In genomic region chr9:109166771-109167601, GRCh38 we compare ENCODE assay signal across 10 cellular contexts. TPM values are rescaled to one million over a fixed set of nuclear protein-coding genes. Genes with fewer than 3 reads are reported as not detected.
DNase-seq lines count a peak whose midpoint lies in the region; ATAC-seq and TF ChIP-seq lines count a peak whose summit lies in the region.
"Had no signal": no experiment of that assay in that cellular context is flagged by ENCODE, and none has a peak within 500 bp of the region (broad histone marks: within the 10 kb centered on the region; RNA-seq: fewer than 3 reads in every experiment).

Gene FRRS1L, minus strand, starts transcription at chr9:109167249. Its CDS starts 111 bp downstream, at chr9:109167138.

- CTCF ChIA-PET in activated CD4-positive, alpha-beta T cell treated with anti-CD3 and anti-CD28 coated beads for 36 hours (lab: Charles Lee) = no interaction called here

- no peaks in the 10 kb centered on the region for H3K36me3 Mint-ChIP-seq in activated CD4-positive, alpha-beta T cell treated with anti-CD3 and anti-CD28 coated beads for 36 hours (ENCODE audit: low read depth)

- WGBS in testis, 2 donors = 2 to 5% methylated on average over 31 to 49 of the region's 86 CpGs

- TF ChIP-seq CTCF in brain microvascular endothelial cell (IDR thresholded peaks at IDR 0.05; ENCODE audit: low read depth, low read length, missing control alignments) (no peak), testis (IDR thresholded peaks at IDR 0.05) (no peak)

- no peak within 1 kb of the TSS for H3K27ac Mint-ChIP-seq in activated CD4-positive, alpha-beta T cell treated with anti-CD3 and anti-CD28 coated beads for 36 hours

- H3K4me3 Mint-ChIP-seq in activated CD4-positive, alpha-beta T cell treated with anti-CD3 and anti-CD28 coated beads for 36 hours = peak within 1 kb of the TSS; percentile 48

- no peak for ATAC-seq in activated CD4-positive, alpha-beta T cell treated with anti-CD3 and anti-CD28 coated beads for 36 hours
- ATAC-seq: HCT116 had no signal

- H3K27me3 Mint-ChIP-seq in activated CD4-positive, alpha-beta T cell treated with anti-CD3 and anti-CD28 coated beads for 36 hours = peaks cover 53% of the 10 kb centered on the region

- peak; percentile 16 for DNase-seq in activated CD4-positive, alpha-beta T cell treated with anti-CD3 and anti-CD28 coated beads for 36 hours
- no peak for DNase-seq in activated CD4-positive, alpha-beta T cell treated with anti-CD3 and anti-CD28 coated beads for 4 hours
- no peak for DNase-seq in brain microvascular endothelial cell
- DNase-seq in medulla oblongata (ENCODE audit: extremely low spot score) = peak; percentile 14
- DNase-seq in testis = peak; percentile 45
- no peak for DNase-seq in SIG-M5 treated with dmso at 0.1 percent for 504 hours (lab: John Stamatoyannopoulos, UW; ENCODE audit: unreplicated experiment)
- no peak for DNase-seq in NCI-H526 treated with DMSO at 0.1 percent for 48 hours (lab: John Stamatoyannopoulos, UW)
- no peak for DNase-seq in activated CD4-positive, alpha-beta T cell treated with anti-CD3 and anti-CD28 coated beads, Interleukin-2, amount 50 U/mL, for 1 hour

- H3K27me3 ChIP-seq in brain microvascular endothelial cell (replicated peaks) = peaks cover 8% of the 10 kb centered on the region
- H3K27me3 ChIP-seq in testis = no peaks in the 10 kb centered on the region

- no peaks in the 10 kb centered on the region for H3K9me3 ChIP-seq in testis

- H3K9me3 Mint-ChIP-seq in activated CD4-positive, alpha-beta T cell treated with anti-CD3 and anti-CD28 coated beads for 36 hours (ENCODE audit: low read depth) = peaks cover 2% of the 10 kb centered on the region

- no peak for TF ChIP-seq POLR2A in testis (IDR thresholded peaks at IDR 0.05)

- H3K4me3 ChIP-seq in brain microvascular endothelial cell (ENCODE audit: low read depth, low read length) (peak within 1 kb of the TSS; percentile 39), testis (peak within 1 kb of the TSS; percentile 51 to 55)

- in situ Hi-C loops in brain microvascular endothelial cell (cut with HindIII; ENCODE audit: low pct_ligation_motif_present, low sequenced_read_pairs) = no loop called here

- H3K27ac ChIP-seq in brain microvascular endothelial cell (no peak within 1 kb of the TSS), testis (no peak within 1 kb of the TSS)
- H3K27ac ChIP-seq: C4-2B had no signal

- H3K36me3 ChIP-seq in brain microvascular endothelial cell (replicated peaks) (no peaks in the 10 kb centered on the region), testis (ENCODE audit: low read depth, missing control alignments) (no peaks in the 10 kb centered on the region)

- POLR2A ChIA-PET in activated CD4-positive, alpha-beta T cell treated with anti-CD3 and anti-CD28 coated beads for 36 hours (lab: Charles Lee) = no interaction called here

- peaks cover 7% of the 10 kb centered on the region for H3K4me1 Mint-ChIP-seq in activated CD4-positive, alpha-beta T cell treated with anti-CD3 and anti-CD28 coated beads for 36 hours

- no peaks in the 10 kb centered on the region for H3K4me1 ChIP-seq in testis

- intact Hi-C loops in activated CD4-positive, alpha-beta T cell treated with anti-CD3 and anti-CD28 coated beads for 36 hours (cut with DNase I, micrococcal nuclease) = no loop called here
- intact Hi-C loops in testis (cut with DNase I; ENCODE audit: low total_unique reads) = no loop called here

RNA-seq across cellular contexts. Expression of gene FRRS1L, which starts in this region (rescaled TPM):
- not detected for total RNA-seq in activated CD4-positive, alpha-beta T cell treated with anti-CD3 and anti-CD28 coated beads for 36 hours
- 1 to 10 TPM; 5.3 to 9.3 TPM for total RNA-seq in testis
- polyA plus RNA-seq in testis (ENCODE audit: insufficient read depth, low read depth, low replicate concordance) = 6.0 TPM

Comparison
In these comparisons a context has a peak if more than half of its experiments do, and no peak if none do; other contexts are left out.
1. RNA of gene FRRS1L (total RNA-seq): 5.3 to 9.3 TPM in testis; not detected in activated CD4-positive, alpha-beta T cell treated with anti-CD3 and anti-CD28 coated beads for 36 hours; every median in the first group is over 4 times any median in the second.
2. Peak in DNase-seq in activated CD4-positive, alpha-beta T cell treated with anti-CD3 and anti-CD28 coated beads for 36 hours; RNA of the gene not detected or under 1 TPM.
3. DNase-seq: peak in medulla oblongata (single experiment) and testis (single experiment); none in activated CD4-positive, alpha-beta T cell treated with anti-CD3 and anti-CD28 coated beads for 4 hours (0 of 2), brain microvascular endothelial cell (single experiment), SIG-M5 treated with dmso at 0.1 percent for 504 hours (single experiment), NCI-H526 treated with DMSO at 0.1 percent for 48 hours (single experiment) and activated CD4-positive, alpha-beta T cell treated with anti-CD3 and anti-CD28 coated beads, Interleukin-2, amount 50 U/mL, for 1 hour (single experiment).